Comparison of ENCODE assay signal across 13 cellular contexts in the genomic region with DNA sequence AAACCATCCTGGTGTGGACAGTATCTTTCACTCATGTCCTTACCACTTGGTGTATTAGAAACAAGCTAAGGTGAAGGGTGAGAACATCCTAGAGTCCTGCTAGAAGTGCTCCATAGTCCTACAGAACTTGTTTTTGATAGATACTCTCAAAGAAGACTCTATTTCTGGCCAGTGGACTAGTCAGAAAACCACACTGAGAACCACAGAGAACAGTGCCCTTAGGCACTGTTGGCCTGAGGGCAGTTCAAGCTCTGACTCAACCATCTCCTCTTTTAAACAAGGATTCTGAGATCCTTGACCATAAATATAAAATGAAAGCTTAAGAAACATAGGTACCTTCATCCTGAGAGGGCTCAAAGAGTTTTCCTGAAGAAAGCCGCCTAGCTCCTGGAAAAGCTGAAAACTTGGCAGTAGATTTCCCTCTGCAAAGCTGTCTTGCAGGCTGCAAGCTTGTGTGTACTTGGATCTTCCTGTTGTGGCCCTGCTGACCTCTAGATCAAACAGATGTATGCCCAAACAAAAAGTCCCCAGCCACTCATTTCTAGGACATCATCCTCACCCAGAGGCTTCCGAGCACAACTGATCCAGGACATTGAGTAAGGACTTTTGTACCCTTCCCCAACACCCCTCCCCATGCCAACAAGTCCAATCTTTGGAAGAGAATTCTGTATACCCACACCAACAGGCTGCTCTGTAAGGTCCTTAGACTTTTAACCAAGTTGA.
DNase-seq lines count a peak whose midpoint lies in the region; ATAC-seq and TF ChIP-seq lines count a peak whose summit lies in the region.
"Had no signal": no experiment of that assay in that cellular context is flagged by ENCODE, and none has a peak within 500 bp of the region (broad histone marks: within the 10 kb centered on the region; RNA-seq: fewer than 3 reads in every experiment).

No MANE protein-coding gene starts in this region.

- intact Hi-C loops in MCF 10A (cut with micrococcal nuclease) (no loop called here), breast epithelium (cut with DNase I; ENCODE audit: low total_unique reads) (no loop called here)

- CTCF ChIA-PET in MCF 10A (lab: Yijun Ruan, JAX), result interaction anchor here (0.7 kb wide), 1 partner anchor 22 kb away, joined by 3 read pairs; no protein-coding TSS in a partner anchor

- H3K9me2 ChIP-seq in hepatocyte (replicated peaks; ENCODE audit: insufficient read depth), result no peaks in the 10 kb centered on the region

- H3K27ac Mint-ChIP-seq in MCF 10A (ENCODE audit: low read depth, unreplicated experiment), result no peak overlapping the region
- H3K27ac Mint-ChIP-seq: brain had no signal

- no peaks in the 10 kb centered on the region for H3K9me3 Mint-ChIP-seq in MCF 10A (ENCODE audit: unreplicated experiment)
- H3K9me3 Mint-ChIP-seq: brain had no signal

- H3K4me3 ChIP-seq in breast epithelium (no peak overlapping the region), hepatocyte (no peak overlapping the region)

- peak; percentile 76 for ATAC-seq in HG02798 (IDR thresholded peaks at IDR 0.05; ENCODE audit: poor library complexity, unreplicated experiment)

- H3K4me1 ChIP-seq in breast epithelium (no peaks in the 10 kb centered on the region), hepatocyte (ENCODE audit: insufficient read depth) (no peaks in the 10 kb centered on the region)

- no peak for TF ChIP-seq POLR2A in breast epithelium (IDR thresholded peaks at IDR 0.05)

- DNase-seq in MCF 10A (ENCODE audit: unreplicated experiment) (peak; percentile 12), breast epithelium (ENCODE audit: low spot score in 2 of 2) (no peak), MV-4-11 (lab: John Stamatoyannopoulos, UW) (peak; percentile 50), Ammon's horn (ENCODE audit: low spot score) (no peak), hepatocyte (ENCODE audit: low spot score) (no peak), NCI-H1417 treated with DMSO at 0.1 percent for 48 hours (lab: John Stamatoyannopoulos, UW) (no peak)
- no peak for DNase-seq in stimulated activated naive CD4-positive, alpha-beta T cell (lab: John Stamatoyannopoulos, UW)
- DNase-seq: 8988T; Calu3; effector memory CD4-positive, alpha-beta T cell; KG1 had no signal

- H3K36me3 ChIP-seq in breast epithelium (no peaks in the 10 kb centered on the region), hepatocyte (replicated peaks; ENCODE audit: insufficient read depth, low read depth) (no peaks in the 10 kb centered on the region)

- TF ChIP-seq CTCF in MCF 10A (IDR thresholded peaks at IDR 0.05; ENCODE audit: unreplicated experiment) (no peak), breast epithelium (IDR thresholded peaks at IDR 0.05) (no peak), hepatocyte (IDR thresholded peaks at IDR 0.05; ENCODE audit: poor library complexity) (no peak)

- H3K4me2 ChIP-seq in hepatocyte, result no peak overlapping the region

- POLR2A ChIA-PET in MCF 10A (lab: Yijun Ruan, JAX), result interaction anchor here (1.3 kb wide), 1 partner anchor 43 kb away, joined by 3 read pairs; no protein-coding TSS in a partner anchor

- H3K36me3 Mint-ChIP-seq in MCF 10A (ENCODE audit: insufficient read depth, unreplicated experiment), result no peaks in the 10 kb centered on the region
- H3K36me3 Mint-ChIP-seq: brain had no signal

- no peak overlapping the region for H3K27ac ChIP-seq in breast epithelium
- no peak overlapping the region for H3K27ac ChIP-seq in hepatocyte

- peaks cover 10% of the 10 kb centered on the region for H3K4me1 Mint-ChIP-seq in MCF 10A (ENCODE audit: insufficient read depth, unreplicated experiment)
- H3K4me1 Mint-ChIP-seq: brain had no signal

- H2AFZ ChIP-seq in hepatocyte, result no peak overlapping the region

- H3K27me3 ChIP-seq in breast epithelium (no peaks in the 10 kb centered on the region), hepatocyte (peaks cover 5% of the 10 kb centered on the region)

- H3K4me3 Mint-ChIP-seq in MCF 10A (ENCODE audit: unreplicated experiment), result no peak overlapping the region
- H3K4me3 Mint-ChIP-seq: brain had no signal

- WGBS in hepatocyte (ENCODE audit: low lambda C conversion rate, missing lambda C conversion rate), result 83% methylated on average over 2 of the region's 2 CpGs

- H3K9me3 ChIP-seq in breast epithelium, result no peaks in the 10 kb centered on the region
- no peaks in the 10 kb centered on the region for H3K9me3 ChIP-seq in hepatocyte (ENCODE audit: low read depth)

- H4K20me1 ChIP-seq in hepatocyte (ENCODE audit: insufficient read depth, poor library complexity, severe bottlenecking), result no peaks in the 10 kb centered on the region

- BruUV-seq in MCF 10A (replicated peaks; lab: Mats Ljungman, UMichigan), result no TSS peak

- H3K27me3 Mint-ChIP-seq in MCF 10A (ENCODE audit: insufficient read depth, unreplicated experiment), result no peaks in the 10 kb centered on the region
- H3K27me3 Mint-ChIP-seq: brain had no signal

- H3K79me2 ChIP-seq in hepatocyte, result no peaks in the 10 kb centered on the region

Comparison
In these comparisons a context has a peak if more than half of its experiments do, and no peak if none do; other contexts are left out.
1. DNase-seq: peak in MCF 10A (single experiment) and MV-4-11 (single experiment); none in breast epithelium (0 of 2), Ammon's horn (single experiment), hepatocyte (single experiment), stimulated activated naive CD4-positive, alpha-beta T cell (0 of 6) and NCI-H1417 treated with DMSO at 0.1 percent for 48 hours (single experiment).